In the genomic region with DNA sequence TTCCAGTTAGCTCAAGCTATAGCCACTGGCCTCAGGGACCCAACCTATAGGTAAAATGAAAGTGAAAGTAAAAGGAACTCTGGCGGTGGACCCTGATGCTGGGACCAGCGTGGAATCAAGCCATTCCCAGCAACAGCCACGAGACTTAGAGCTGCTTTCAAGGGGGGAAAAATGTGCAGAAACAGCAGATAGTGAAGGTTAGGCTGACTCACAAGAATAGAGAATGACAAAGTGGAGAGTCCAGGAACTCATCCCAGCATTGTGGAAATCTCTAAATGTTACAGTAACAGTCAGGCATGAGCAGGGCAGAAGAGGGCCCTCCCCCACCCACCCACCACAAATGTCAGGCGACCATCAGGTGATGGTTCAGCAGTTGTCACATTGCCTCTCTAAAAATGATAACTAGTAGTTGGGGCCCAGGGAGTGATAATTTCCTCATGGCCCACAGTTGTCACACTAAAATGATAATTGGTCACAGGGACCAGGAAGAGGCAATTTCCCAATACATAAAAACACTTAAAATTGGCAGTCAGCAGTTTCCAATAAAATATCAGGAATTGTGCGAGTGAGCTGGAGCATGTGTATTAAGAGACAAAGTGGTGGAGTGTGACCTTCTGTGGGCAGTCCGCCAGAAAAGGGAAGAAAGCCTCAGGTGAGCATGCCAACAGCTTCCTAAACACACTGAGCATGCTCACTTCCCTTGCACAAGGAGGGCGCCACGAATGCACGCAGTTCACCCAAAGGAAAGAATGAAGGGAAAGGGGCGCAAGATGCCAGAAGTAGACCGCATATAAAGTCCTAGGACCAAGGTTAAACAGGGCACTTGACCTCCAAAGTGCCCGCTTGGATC, we compare ENCODE assay signal across 8 cellular contexts.
DNase-seq lines count a peak whose midpoint lies in the region; ATAC-seq, FAIRE-seq and TF ChIP-seq lines count a peak whose summit lies in the region.

No MANE protein-coding gene starts in this region.

- H3K27me3 Mint-ChIP-seq in central memory CD8-positive, alpha-beta T cell: no peaks in the 10 kb centered on the region

- TF ChIP-seq CTCF in A549 (IDR thresholded peaks at IDR 0.05): no peak
- TF ChIP-seq CTCF in OCI-LY1 (IDR thresholded peaks at IDR 0.05; ENCODE audit: low read length): no peak
- TF ChIP-seq CTCF in psoas muscle (IDR thresholded peaks at IDR 0.05): no peak
- TF ChIP-seq CTCF in uterus (IDR thresholded peaks at IDR 0.05): no peak

- peaks cover 22% of the 10 kb centered on the region for H3K4me1 Mint-ChIP-seq in central memory CD8-positive, alpha-beta T cell

- H3K4me3 Mint-ChIP-seq in central memory CD8-positive, alpha-beta T cell: peak overlapping the region; percentile 79

- CTCF ChIA-PET in A549 (lab: Yijun Ruan, JAX): no interaction called here

- no peaks in the 10 kb centered on the region for H3K9me3 Mint-ChIP-seq in central memory CD8-positive, alpha-beta T cell

- H4K20me1 ChIP-seq in OCI-LY1 (ENCODE audit: insufficient read depth, low read length): no peaks in the 10 kb centered on the region

- DNase-seq in A549 (ENCODE audit: low read depth in 1 of 2, low spot score in 1 of 2) (peak; percentile 5 to 6), psoas muscle (no peak), occipital lobe (lab: John Stamatoyannopoulos, UW) (no peak), uterus (no peak)
- no peak for DNase-seq in central memory CD8-positive, alpha-beta T cell (ENCODE audit: low spot score in 2 of 2)

- H3K27ac ChIP-seq in A549 (peak overlapping the region in 1 of 2 experiments; percentile 63; a peak in 3 of 6 replicates), OCI-LY1 (ENCODE audit: low read depth, low read length, poor library complexity, severe bottlenecking) (no peak overlapping the region), psoas muscle (no peak overlapping the region), uterus (no peak overlapping the region)

- H3K4me1 ChIP-seq in A549: 0 out of 3 replicates have a peak, but pooled peaks cover 4% of the 10 kb centered on the region
- H3K4me1 ChIP-seq in OCI-LY1 (ENCODE audit: insufficient read depth, low read length, severe bottlenecking): peaks cover 31% of the 10 kb centered on the region
- H3K4me1 ChIP-seq in psoas muscle: no peaks in the 10 kb centered on the region
- H3K4me1 ChIP-seq in uterus: no peaks in the 10 kb centered on the region

- no peak for TF ChIP-seq POLR2A in A549 (IDR thresholded peaks at IDR 0.05; ENCODE audit: low read length)
- no peak for TF ChIP-seq POLR2A in uterus (IDR thresholded peaks at IDR 0.05)

- H3K4me2 ChIP-seq in A549: peak overlapping the region; percentile 68
- H3K4me2 ChIP-seq in OCI-LY1 (ENCODE audit: low read length): peak overlapping the region; percentile 53

- intact Hi-C loops in psoas muscle (cut with DNase I): no loop called here
- intact Hi-C loops in uterus (cut with DNase I; ENCODE audit: low total_unique reads): no loop called here

- H3K36me3 ChIP-seq in OCI-LY1 (ENCODE audit: insufficient read depth, low read length) (no peaks in the 10 kb centered on the region), psoas muscle (ENCODE audit: insufficient read depth in 1 of 2, low read depth in 1 of 2) (no peaks in the 10 kb centered on the region), uterus (no peaks in the 10 kb centered on the region)

- H3K79me2 ChIP-seq in OCI-LY1 (ENCODE audit: insufficient read depth, low read length): no peaks in the 10 kb centered on the region

- POLR2A ChIA-PET in A549 (lab: Yijun Ruan, JAX): no interaction called here

- no peak overlapping the region for H3K9ac ChIP-seq in OCI-LY1 (ENCODE audit: low read length)

- H3K27ac Mint-ChIP-seq in central memory CD8-positive, alpha-beta T cell (ENCODE audit: low read depth): peak overlapping the region; percentile 83

- no peak for TF ChIP-seq EP300 in A549 (IDR thresholded peaks at IDR 0.05)

- H3K27me3 ChIP-seq in OCI-LY1 (ENCODE audit: insufficient read depth, low read length) (no peaks in the 10 kb centered on the region), psoas muscle (ENCODE audit: insufficient read depth in 3 of 3, low read length in 2 of 3) (no peaks in the 10 kb centered on the region), uterus (no peaks in the 10 kb centered on the region)

- H3K4me3 ChIP-seq in A549 (peak overlapping the region; percentile 29), OCI-LY1 (ENCODE audit: low read depth, low read length, poor library complexity, severe bottlenecking) (peak overlapping the region; percentile 46), psoas muscle (peak overlapping the region; percentile 53), uterus (no peak overlapping the region)

- no peak for FAIRE-seq in A549 (lab: Jason Lieb, UNC)

- ATAC-seq in A549 (peak; percentile 58 to 61; a peak in 3 of 6 replicates), GM18907 (IDR thresholded peaks at IDR 0.05; ENCODE audit: unreplicated experiment) (peak; percentile 37), psoas muscle (peak in 2 of 4 donors; percentile 26 to 65), GM19328 (IDR thresholded peaks at IDR 0.05; ENCODE audit: unreplicated experiment) (no peak)
- ATAC-seq in central memory CD8-positive, alpha-beta T cell (replicated peaks; ENCODE audit: extremely low read depth, poor library complexity, severe bottlenecking): no peak

- 70% methylated on average over 11 of the region's 12 CpGs for WGBS in A549 (ENCODE audit: missing lambda C conversion rate)
- WGBS in psoas muscle, 3 donors: 71 to 83% (median 80%) methylated on average over 12 of the region's 12 CpGs

- H2AFZ ChIP-seq in OCI-LY1 (ENCODE audit: low read length): peak overlapping the region; percentile 89

- H3K9me2 ChIP-seq in OCI-LY1 (ENCODE audit: low read depth, low read length): no peaks in the 10 kb centered on the region

- no peaks in the 10 kb centered on the region for H3K36me3 Mint-ChIP-seq in central memory CD8-positive, alpha-beta T cell (ENCODE audit: insufficient read depth)

- H3F3A ChIP-seq in OCI-LY1 (ENCODE audit: insufficient read depth, low read length): no peaks in the 10 kb centered on the region; the same call in 1 of the 2 replicates

- no peak for TF ChIP-seq RAD21 in A549 (conservative IDR thresholded peaks at IDR 0.05 in 1 of 2, IDR thresholded peaks at IDR 0.05 in 1 of 2)

- H3K9me3 ChIP-seq in A549 (no peaks in the 10 kb centered on the region), OCI-LY1 (ENCODE audit: low read length) (peaks cover 3% of the 10 kb centered on the region; the same call in 1 of the 2 replicates), psoas muscle (no peaks in the 10 kb centered on the region), uterus (no peaks in the 10 kb centered on the region)

TF ChIP-seq in A549, 52 proteins besides CTCF, POLR2A, EP300 and RAD21:
- no peak for TF ChIP-seq JUN (IDR thresholded peaks at IDR 0.05)
- no peak for TF ChIP-seq ZSCAN20 (CRISPR knock-in tag; IDR thresholded peaks at IDR 0.05)
- TF ChIP-seq NR3C1 (IDR thresholded peaks at IDR 0.05): no peak
- TF ChIP-seq RFX5 (IDR thresholded peaks at IDR 0.05): no peak
- TF ChIP-seq, protein P1, sequence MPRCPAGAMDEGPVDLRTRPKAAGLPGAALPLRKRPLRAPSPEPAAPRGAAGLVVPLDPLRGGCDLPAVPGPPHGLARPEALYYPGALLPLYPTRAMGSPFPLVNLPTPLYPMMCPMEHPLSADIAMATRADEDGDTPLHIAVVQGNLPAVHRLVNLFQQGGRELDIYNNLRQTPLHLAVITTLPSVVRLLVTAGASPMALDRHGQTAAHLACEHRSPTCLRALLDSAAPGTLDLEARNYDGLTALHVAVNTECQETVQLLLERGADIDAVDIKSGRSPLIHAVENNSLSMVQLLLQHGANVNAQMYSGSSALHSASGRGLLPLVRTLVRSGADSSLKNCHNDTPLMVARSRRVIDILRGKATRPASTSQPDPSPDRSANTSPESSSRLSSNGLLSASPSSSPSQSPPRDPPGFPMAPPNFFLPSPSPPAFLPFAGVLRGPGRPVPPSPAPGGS (IDR thresholded peaks at IDR 0.05): no peak
- no peak for TF ChIP-seq RCOR1 (IDR thresholded peaks at IDR 0.05; ENCODE audit: low read depth, low read length)
- TF ChIP-seq, protein P2, sequence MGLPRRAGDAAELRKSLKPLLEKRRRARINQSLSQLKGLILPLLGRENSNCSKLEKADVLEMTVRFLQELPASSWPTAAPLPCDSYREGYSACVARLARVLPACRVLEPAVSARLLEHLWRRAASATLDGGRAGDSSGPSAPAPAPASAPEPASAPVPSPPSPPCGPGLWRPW (IDR thresholded peaks at IDR 0.05): no peak
- no peak for TF ChIP-seq RARB (CRISPR knock-in tag; IDR thresholded peaks at IDR 0.05)
- TF ChIP-seq MAZ (IDR thresholded peaks at IDR 0.05; ENCODE audit: borderline replicate concordance, low read depth, low read length): no peak
- no peak for TF ChIP-seq POLR2AphosphoS2 (conservative IDR thresholded peaks at IDR 0.05; ENCODE audit: low read length)
- no peak for TF ChIP-seq FOSB (CRISPR knock-in tag; IDR thresholded peaks at IDR 0.05)
- TF ChIP-seq HOXB5 (CRISPR knock-in tag; IDR thresholded peaks at IDR 0.05): no peak
- TF ChIP-seq, protein P3, sequence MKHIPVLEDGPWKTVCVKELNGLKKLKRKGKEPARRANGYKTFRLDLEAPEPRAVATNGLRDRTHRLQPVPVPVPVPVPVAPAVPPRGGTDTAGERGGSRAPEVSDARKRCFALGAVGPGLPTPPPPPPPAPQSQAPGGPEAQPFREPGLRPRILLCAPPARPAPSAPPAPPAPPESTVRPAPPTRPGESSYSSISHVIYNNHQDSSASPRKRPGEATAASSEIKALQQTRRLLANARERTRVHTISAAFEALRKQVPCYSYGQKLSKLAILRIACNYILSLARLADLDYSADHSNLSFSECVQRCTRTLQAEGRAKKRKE (CRISPR knock-in tag; IDR thresholded peaks at IDR 0.05; ENCODE audit: low read depth): no peak
- TF ChIP-seq FOXS1 (CRISPR knock-in tag; IDR thresholded peaks at IDR 0.05): no peak
- TF ChIP-seq ZFP36 (IDR thresholded peaks at IDR 0.05; ENCODE audit: borderline replicate concordance, partially characterized antibody): no peak
- no peak for TF ChIP-seq BHLHE40 (IDR thresholded peaks at IDR 0.05; ENCODE audit: low read depth, low read length)
- TF ChIP-seq KDM1A (IDR thresholded peaks at IDR 0.05; ENCODE audit: low read depth): no peak
- no peak for TF ChIP-seq NPAS2 (CRISPR knock-in tag; IDR thresholded peaks at IDR 0.05; ENCODE audit: borderline replicate concordance)
- TF ChIP-seq MAFK (IDR thresholded peaks at IDR 0.05; ENCODE audit: partially characterized antibody): no peak
- no peak for TF ChIP-seq HOXB13 (CRISPR knock-in tag; IDR thresholded peaks at IDR 0.05; ENCODE audit: low read depth)

Comparison
In these comparisons a context has a peak if more than half of its experiments do, and no peak if none do; other contexts are left out.
1. ATAC-seq: peak in A549 (2 of 2) and GM18907 (single experiment); none in central memory CD8-positive, alpha-beta T cell (single experiment) and GM19328 (single experiment).
2. DNase-seq: peak in A549 (2 of 2); none in central memory CD8-positive, alpha-beta T cell (0 of 2), psoas muscle (0 of 2), occipital lobe (single experiment) and uterus (0 of 2).
3. H3K4me3 ChIP-seq: peak in A549 (single experiment), OCI-LY1 (single experiment) and psoas muscle (single experiment); none in uterus (0 of 2).